ENCODE assay signal across 1 cellular context in the genomic region with DNA sequence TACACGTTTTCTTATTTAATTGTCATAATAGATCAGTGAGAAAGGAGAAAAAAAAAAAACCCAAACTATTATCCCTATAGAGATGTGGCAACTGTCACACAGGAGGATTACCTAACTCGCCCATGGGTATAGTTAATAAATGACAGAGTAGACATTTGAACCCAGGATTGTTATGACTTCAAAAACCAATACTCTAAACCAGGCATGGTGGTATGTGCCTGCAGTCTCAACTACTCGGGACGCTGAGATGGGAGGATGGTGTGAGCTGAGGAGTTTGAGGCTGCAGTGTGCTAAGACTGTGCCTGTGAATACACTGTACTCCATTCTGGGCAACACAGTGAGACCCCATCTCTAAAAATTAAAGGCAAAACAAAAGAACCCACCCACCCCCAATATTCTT.
A peak's percentile ranks its signal among the peaks of the same experiment; 100 is the strongest.
TF ChIP-seq lines count a peak whose summit lies in the region.

No MANE protein-coding gene starts in this region.

TF ChIP-seq in HepG2, 621 proteins besides CTCF, POLR2A, EP300 and RAD21 (continued from another document and continues in another):
- TF ChIP-seq ZNF136 (CRISPR knock-in tag; IDR thresholded peaks at IDR 0.05; ENCODE audit: low read depth) (no peak), FOXJ3 (CRISPR knock-in tag; IDR thresholded peaks at IDR 0.05; ENCODE audit: borderline replicate concordance) (no peak), ISL2 (CRISPR knock-in tag; IDR thresholded peaks at IDR 0.05) (no peak), ONECUT2 (CRISPR knock-in tag; IDR thresholded peaks at IDR 0.05) (peak; percentile 43; the same call in 1 of the 2 replicates), HMG20A (CRISPR knock-in tag; IDR thresholded peaks at IDR 0.05; ENCODE audit: borderline replicate concordance) (no peak), NR2F1 (CRISPR knock-in tag; IDR thresholded peaks at IDR 0.05) (no peak), ZNF326 (CRISPR knock-in tag; IDR thresholded peaks at IDR 0.05; ENCODE audit: borderline replicate concordance) (no peak), NBN (conservative IDR thresholded peaks at IDR 0.05) (no peak), IKZF1 (IDR thresholded peaks at IDR 0.05) (no peak), ZNF160 (CRISPR knock-in tag; IDR thresholded peaks at IDR 0.05) (no peak), ELF3 (CRISPR knock-in tag; IDR thresholded peaks at IDR 0.05) (no peak), HOXD1 (CRISPR knock-in tag; IDR thresholded peaks at IDR 0.05) (no peak), ZNF331 (CRISPR knock-in tag; IDR thresholded peaks at IDR 0.05) (peak; percentile 52; the same call in 1 of the 2 replicates), FOXP1 (IDR thresholded peaks at IDR 0.05) (no peak), FOXP1 (CRISPR knock-in tag; IDR thresholded peaks at IDR 0.05) (peak; percentile 35; the same call in 1 of the 2 replicates), TRIM24 (CRISPR knock-in tag; IDR thresholded peaks at IDR 0.05) (no peak), GTF3A (CRISPR knock-in tag; conservative IDR thresholded peaks at IDR 0.05) (no peak), TMF1 (CRISPR knock-in tag; IDR thresholded peaks at IDR 0.05; ENCODE audit: low read depth) (no peak), ZNF816 (CRISPR knock-in tag; IDR thresholded peaks at IDR 0.05; ENCODE audit: borderline replicate concordance) (no peak), RARA (CRISPR knock-in tag; IDR thresholded peaks at IDR 0.05) (peak; percentile 38), NR2C2 (CRISPR knock-in tag; IDR thresholded peaks at IDR 0.05; ENCODE audit: borderline replicate concordance) (peak; percentile 29; the same call in 1 of the 2 replicates), ZNF891 (CRISPR knock-in tag; IDR thresholded peaks at IDR 0.05) (no peak), ZMYM3 (CRISPR knock-in tag; IDR thresholded peaks at IDR 0.05) (peak; percentile 68), NFATC3 (CRISPR knock-in tag; IDR thresholded peaks at IDR 0.05) (no peak), ZNF121 (CRISPR knock-in tag; IDR thresholded peaks at IDR 0.05) (peak; percentile 85), SCMH1 (CRISPR knock-in tag; IDR thresholded peaks at IDR 0.05; ENCODE audit: borderline replicate concordance) (no peak), RXRA (CRISPR knock-in tag; IDR thresholded peaks at IDR 0.05) (no peak), TCF7 (IDR thresholded peaks at IDR 0.05; ENCODE audit: low read depth) (no peak), SMC3 (IDR thresholded peaks at IDR 0.05; ENCODE audit: low read length) (0 out of 2 replicates have a peak, but pooled peaks have one; percentile 5), ZNF17 (CRISPR knock-in tag; IDR thresholded peaks at IDR 0.05) (no peak), BHLHE40 (IDR thresholded peaks at IDR 0.05; ENCODE audit: low read length) (no peak), HOXA5 (CRISPR knock-in tag; IDR thresholded peaks at IDR 0.05) (no peak), PRMT3 (CRISPR knock-in tag; IDR thresholded peaks at IDR 0.05; ENCODE audit: borderline replicate concordance, low read depth) (no peak), ZSCAN21 (CRISPR knock-in tag; IDR thresholded peaks at IDR 0.05; ENCODE audit: borderline replicate concordance) (no peak)
- TF ChIP-seq, protein P1, sequence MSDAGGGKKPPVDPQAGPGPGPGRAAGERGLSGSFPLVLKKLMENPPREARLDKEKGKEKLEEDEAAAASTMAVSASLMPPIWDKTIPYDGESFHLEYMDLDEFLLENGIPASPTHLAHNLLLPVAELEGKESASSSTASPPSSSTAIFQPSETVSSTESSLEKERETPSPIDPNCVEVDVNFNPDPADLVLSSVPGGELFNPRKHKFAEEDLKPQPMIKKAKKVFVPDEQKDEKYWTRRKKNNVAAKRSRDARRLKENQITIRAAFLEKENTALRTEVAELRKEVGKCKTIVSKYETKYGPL (CRISPR knock-in tag; IDR thresholded peaks at IDR 0.05): peak; percentile 33; the same call in 1 of the 2 replicates
- TF ChIP-seq, protein P2, sequence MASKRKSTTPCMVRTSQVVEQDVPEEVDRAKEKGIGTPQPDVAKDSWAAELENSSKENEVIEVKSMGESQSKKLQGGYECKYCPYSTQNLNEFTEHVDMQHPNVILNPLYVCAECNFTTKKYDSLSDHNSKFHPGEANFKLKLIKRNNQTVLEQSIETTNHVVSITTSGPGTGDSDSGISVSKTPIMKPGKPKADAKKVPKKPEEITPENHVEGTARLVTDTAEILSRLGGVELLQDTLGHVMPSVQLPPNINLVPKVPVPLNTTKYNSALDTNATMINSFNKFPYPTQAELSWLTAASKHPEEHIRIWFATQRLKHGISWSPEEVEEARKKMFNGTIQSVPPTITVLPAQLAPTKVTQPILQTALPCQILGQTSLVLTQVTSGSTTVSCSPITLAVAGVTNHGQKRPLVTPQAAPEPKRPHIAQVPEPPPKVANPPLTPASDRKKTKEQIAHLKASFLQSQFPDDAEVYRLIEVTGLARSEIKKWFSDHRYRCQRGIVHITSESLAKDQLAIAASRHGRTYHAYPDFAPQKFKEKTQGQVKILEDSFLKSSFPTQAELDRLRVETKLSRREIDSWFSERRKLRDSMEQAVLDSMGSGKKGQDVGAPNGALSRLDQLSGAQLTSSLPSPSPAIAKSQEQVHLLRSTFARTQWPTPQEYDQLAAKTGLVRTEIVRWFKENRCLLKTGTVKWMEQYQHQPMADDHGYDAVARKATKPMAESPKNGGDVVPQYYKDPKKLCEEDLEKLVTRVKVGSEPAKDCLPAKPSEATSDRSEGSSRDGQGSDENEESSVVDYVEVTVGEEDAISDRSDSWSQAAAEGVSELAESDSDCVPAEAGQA (IDR thresholded peaks at IDR 0.05; ENCODE audit: low read depth): no peak
- TF ChIP-seq, protein P2 (CRISPR knock-in tag; IDR thresholded peaks at IDR 0.05; ENCODE audit: borderline replicate concordance): no peak
- TF ChIP-seq, protein P3, sequence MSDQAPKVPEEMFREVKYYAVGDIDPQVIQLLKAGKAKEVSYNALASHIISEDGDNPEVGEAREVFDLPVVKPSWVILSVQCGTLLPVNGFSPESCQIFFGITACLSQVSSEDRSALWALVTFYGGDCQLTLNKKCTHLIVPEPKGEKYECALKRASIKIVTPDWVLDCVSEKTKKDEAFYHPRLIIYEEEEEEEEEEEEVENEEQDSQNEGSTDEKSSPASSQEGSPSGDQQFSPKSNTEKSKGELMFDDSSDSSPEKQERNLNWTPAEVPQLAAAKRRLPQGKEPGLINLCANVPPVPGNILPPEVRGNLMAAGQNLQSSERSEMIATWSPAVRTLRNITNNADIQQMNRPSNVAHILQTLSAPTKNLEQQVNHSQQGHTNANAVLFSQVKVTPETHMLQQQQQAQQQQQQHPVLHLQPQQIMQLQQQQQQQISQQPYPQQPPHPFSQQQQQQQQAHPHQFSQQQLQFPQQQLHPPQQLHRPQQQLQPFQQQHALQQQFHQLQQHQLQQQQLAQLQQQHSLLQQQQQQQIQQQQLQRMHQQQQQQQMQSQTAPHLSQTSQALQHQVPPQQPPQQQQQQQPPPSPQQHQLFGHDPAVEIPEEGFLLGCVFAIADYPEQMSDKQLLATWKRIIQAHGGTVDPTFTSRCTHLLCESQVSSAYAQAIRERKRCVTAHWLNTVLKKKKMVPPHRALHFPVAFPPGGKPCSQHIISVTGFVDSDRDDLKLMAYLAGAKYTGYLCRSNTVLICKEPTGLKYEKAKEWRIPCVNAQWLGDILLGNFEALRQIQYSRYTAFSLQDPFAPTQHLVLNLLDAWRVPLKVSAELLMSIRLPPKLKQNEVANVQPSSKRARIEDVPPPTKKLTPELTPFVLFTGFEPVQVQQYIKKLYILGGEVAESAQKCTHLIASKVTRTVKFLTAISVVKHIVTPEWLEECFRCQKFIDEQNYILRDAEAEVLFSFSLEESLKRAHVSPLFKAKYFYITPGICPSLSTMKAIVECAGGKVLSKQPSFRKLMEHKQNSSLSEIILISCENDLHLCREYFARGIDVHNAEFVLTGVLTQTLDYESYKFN (CRISPR knock-in tag; conservative IDR thresholded peaks at IDR 0.05): peak; percentile 70
- TF ChIP-seq, protein P4, sequence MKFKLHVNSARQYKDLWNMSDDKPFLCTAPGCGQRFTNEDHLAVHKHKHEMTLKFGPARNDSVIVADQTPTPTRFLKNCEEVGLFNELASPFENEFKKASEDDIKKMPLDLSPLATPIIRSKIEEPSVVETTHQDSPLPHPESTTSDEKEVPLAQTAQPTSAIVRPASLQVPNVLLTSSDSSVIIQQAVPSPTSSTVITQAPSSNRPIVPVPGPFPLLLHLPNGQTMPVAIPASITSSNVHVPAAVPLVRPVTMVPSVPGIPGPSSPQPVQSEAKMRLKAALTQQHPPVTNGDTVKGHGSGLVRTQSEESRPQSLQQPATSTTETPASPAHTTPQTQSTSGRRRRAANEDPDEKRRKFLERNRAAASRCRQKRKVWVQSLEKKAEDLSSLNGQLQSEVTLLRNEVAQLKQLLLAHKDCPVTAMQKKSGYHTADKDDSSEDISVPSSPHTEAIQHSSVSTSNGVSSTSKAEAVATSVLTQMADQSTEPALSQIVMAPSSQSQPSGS (CRISPR knock-in tag; IDR thresholded peaks at IDR 0.05): no peak
- TF ChIP-seq, protein P5, sequence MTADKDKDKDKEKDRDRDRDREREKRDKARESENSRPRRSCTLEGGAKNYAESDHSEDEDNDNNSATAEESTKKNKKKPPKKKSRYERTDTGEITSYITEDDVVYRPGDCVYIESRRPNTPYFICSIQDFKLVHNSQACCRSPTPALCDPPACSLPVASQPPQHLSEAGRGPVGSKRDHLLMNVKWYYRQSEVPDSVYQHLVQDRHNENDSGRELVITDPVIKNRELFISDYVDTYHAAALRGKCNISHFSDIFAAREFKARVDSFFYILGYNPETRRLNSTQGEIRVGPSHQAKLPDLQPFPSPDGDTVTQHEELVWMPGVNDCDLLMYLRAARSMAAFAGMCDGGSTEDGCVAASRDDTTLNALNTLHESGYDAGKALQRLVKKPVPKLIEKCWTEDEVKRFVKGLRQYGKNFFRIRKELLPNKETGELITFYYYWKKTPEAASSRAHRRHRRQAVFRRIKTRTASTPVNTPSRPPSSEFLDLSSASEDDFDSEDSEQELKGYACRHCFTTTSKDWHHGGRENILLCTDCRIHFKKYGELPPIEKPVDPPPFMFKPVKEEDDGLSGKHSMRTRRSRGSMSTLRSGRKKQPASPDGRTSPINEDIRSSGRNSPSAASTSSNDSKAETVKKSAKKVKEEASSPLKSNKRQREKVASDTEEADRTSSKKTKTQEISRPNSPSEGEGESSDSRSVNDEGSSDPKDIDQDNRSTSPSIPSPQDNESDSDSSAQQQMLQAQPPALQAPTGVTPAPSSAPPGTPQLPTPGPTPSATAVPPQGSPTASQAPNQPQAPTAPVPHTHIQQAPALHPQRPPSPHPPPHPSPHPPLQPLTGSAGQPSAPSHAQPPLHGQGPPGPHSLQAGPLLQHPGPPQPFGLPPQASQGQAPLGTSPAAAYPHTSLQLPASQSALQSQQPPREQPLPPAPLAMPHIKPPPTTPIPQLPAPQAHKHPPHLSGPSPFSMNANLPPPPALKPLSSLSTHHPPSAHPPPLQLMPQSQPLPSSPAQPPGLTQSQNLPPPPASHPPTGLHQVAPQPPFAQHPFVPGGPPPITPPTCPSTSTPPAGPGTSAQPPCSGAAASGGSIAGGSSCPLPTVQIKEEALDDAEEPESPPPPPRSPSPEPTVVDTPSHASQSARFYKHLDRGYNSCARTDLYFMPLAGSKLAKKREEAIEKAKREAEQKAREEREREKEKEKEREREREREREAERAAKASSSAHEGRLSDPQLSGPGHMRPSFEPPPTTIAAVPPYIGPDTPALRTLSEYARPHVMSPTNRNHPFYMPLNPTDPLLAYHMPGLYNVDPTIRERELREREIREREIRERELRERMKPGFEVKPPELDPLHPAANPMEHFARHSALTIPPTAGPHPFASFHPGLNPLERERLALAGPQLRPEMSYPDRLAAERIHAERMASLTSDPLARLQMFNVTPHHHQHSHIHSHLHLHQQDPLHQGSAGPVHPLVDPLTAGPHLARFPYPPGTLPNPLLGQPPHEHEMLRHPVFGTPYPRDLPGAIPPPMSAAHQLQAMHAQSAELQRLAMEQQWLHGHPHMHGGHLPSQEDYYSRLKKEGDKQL (CRISPR knock-in tag; IDR thresholded peaks at IDR 0.05; ENCODE audit: low read depth): no peak
- TF ChIP-seq, protein P6, sequence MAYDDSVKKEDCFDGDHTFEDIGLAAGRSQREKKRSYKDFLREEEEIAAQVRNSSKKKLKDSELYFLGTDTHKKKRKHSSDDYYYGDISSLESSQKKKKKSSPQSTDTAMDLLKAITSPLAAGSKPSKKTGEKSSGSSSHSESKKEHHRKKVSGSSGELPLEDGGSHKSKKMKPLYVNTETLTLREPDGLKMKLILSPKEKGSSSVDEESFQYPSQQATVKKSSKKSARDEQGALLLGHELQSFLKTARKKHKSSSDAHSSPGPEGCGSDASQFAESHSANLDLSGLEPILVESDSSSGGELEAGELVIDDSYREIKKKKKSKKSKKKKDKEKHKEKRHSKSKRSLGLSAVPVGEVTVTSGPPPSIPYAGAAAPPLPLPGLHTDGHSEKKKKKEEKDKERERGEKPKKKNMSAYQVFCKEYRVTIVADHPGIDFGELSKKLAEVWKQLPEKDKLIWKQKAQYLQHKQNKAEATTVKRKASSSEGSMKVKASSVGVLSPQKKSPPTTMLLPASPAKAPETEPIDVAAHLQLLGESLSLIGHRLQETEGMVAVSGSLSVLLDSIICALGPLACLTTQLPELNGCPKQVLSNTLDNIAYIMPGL (CRISPR knock-in tag; IDR thresholded peaks at IDR 0.05; ENCODE audit: borderline replicate concordance in 1 of 2, low read depth in 1 of 2): no peak
- TF ChIP-seq, protein P7, sequence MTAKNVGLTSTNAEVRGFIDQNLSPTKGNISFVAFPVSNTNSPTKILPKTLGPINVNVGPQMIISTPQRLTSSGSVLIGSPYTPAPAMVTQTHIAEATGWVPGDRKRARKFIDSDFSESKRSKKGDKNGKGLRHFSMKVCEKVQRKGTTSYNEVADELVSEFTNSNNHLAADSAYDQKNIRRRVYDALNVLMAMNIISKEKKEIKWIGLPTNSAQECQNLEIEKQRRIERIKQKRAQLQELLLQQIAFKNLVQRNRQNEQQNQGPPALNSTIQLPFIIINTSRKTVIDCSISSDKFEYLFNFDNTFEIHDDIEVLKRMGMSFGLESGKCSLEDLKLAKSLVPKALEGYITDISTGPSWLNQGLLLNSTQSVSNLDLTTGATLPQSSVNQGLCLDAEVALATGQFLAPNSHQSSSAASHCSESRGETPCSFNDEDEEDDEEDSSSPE (CRISPR knock-in tag; IDR thresholded peaks at IDR 0.05): no peak
- TF ChIP-seq, protein P8, sequence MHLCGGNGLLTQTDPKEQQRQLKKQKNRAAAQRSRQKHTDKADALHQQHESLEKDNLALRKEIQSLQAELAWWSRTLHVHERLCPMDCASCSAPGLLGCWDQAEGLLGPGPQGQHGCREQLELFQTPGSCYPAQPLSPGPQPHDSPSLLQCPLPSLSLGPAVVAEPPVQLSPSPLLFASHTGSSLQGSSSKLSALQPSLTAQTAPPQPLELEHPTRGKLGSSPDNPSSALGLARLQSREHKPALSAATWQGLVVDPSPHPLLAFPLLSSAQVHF (CRISPR knock-in tag; IDR thresholded peaks at IDR 0.05): no peak
